ENCODE assay signal across 1 cellular context in the genomic region with DNA sequence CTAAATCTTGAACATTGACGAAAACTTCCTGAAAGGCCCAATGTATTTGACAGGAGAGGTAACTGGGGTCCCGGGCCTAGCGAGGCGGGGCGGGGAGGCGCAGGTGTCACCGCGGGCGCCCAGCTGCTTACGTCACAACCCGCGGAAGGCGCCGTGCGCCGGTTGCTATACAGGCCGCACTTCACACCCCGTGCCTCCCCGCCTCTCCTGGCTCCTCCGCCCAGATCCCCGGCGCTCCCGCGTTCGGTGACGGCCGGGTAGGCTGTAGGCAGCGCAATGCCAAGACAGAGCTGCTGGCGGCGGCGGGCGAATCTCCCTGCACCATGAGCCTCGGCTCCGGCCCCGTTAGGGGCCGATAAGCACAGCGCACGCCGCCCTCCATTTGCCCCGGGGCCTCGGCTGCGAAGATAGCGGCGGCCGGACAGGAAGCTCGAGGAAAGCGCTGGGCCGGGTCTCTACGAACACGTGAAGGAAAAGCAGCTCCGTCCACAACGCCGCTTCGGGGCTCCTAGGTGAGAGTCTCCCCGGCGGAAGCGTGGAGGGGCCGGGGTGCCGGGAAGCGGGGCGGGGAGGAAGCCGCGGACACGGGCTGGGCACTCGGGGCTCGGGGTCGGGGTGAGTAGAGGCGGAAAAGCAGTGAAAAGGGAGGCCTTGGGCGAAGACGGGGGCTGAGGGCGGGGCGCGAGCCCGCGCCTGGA.
TF ChIP-seq lines count a peak whose summit lies in the region.

Gene RNF138 (plus strand): TSS at position 151 of the 698 bp plus-strand sequence. CDS start 903 bp downstream, outside the sequence.

TF ChIP-seq in K562, 482 proteins besides CTCF, POLR2A, EP300 and RAD21 (continued from another document and continues in another):
- peak; percentile 86 for TF ChIP-seq ZNF592 (IDR thresholded peaks at IDR 0.05)
- peak; percentile 76 for TF ChIP-seq PRPF4 (IDR thresholded peaks at IDR 0.05; ENCODE audit: insufficient read depth, low read depth, low read length, poor library complexity, severe bottlenecking)
- TF ChIP-seq PCBP1 (IDR thresholded peaks at IDR 0.05; ENCODE audit: low read depth, low read length, poor library complexity, severe bottlenecking) = peak; percentile 68
- TF ChIP-seq, protein P1, sequence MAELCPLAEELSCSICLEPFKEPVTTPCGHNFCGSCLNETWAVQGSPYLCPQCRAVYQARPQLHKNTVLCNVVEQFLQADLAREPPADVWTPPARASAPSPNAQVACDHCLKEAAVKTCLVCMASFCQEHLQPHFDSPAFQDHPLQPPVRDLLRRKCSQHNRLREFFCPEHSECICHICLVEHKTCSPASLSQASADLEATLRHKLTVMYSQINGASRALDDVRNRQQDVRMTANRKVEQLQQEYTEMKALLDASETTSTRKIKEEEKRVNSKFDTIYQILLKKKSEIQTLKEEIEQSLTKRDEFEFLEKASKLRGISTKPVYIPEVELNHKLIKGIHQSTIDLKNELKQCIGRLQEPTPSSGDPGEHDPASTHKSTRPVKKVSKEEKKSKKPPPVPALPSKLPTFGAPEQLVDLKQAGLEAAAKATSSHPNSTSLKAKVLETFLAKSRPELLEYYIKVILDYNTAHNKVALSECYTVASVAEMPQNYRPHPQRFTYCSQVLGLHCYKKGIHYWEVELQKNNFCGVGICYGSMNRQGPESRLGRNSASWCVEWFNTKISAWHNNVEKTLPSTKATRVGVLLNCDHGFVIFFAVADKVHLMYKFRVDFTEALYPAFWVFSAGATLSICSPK (IDR thresholded peaks at IDR 0.05; ENCODE audit: borderline replicate concordance) = no peak
- no peak for TF ChIP-seq ZNF512 (tag; IDR thresholded peaks at IDR 0.05)
- no peak for TF ChIP-seq ZNF449 (CRISPR knock-in tag; IDR thresholded peaks at IDR 0.05)
- TF ChIP-seq ZNF436 (CRISPR knock-in tag; IDR thresholded peaks at IDR 0.05) = no peak
- TF ChIP-seq ZC3H11A (IDR thresholded peaks at IDR 0.05; ENCODE audit: low read depth, low read length) = no peak
- no peak for TF ChIP-seq HMG20B (CRISPR knock-in tag; IDR thresholded peaks at IDR 0.05)
- no peak for TF ChIP-seq DACH1 (IDR thresholded peaks at IDR 0.05; ENCODE audit: partially characterized antibody)
- TF ChIP-seq DNMT1 (IDR thresholded peaks at IDR 0.05) = no peak
- TF ChIP-seq, protein P2, sequence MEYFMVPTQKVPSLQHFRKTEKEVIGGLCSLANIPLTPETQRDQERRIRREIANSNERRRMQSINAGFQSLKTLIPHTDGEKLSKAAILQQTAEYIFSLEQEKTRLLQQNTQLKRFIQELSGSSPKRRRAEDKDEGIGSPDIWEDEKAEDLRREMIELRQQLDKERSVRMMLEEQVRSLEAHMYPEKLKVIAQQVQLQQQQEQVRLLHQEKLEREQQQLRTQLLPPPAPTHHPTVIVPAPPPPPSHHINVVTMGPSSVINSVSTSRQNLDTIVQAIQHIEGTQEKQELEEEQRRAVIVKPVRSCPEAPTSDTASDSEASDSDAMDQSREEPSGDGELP (CRISPR knock-in tag; IDR thresholded peaks at IDR 0.05; ENCODE audit: borderline replicate concordance) = peak; percentile 78
- no peak for TF ChIP-seq NCOA1 (IDR thresholded peaks at IDR 0.05; ENCODE audit: low read depth)
- TF ChIP-seq, protein P3, sequence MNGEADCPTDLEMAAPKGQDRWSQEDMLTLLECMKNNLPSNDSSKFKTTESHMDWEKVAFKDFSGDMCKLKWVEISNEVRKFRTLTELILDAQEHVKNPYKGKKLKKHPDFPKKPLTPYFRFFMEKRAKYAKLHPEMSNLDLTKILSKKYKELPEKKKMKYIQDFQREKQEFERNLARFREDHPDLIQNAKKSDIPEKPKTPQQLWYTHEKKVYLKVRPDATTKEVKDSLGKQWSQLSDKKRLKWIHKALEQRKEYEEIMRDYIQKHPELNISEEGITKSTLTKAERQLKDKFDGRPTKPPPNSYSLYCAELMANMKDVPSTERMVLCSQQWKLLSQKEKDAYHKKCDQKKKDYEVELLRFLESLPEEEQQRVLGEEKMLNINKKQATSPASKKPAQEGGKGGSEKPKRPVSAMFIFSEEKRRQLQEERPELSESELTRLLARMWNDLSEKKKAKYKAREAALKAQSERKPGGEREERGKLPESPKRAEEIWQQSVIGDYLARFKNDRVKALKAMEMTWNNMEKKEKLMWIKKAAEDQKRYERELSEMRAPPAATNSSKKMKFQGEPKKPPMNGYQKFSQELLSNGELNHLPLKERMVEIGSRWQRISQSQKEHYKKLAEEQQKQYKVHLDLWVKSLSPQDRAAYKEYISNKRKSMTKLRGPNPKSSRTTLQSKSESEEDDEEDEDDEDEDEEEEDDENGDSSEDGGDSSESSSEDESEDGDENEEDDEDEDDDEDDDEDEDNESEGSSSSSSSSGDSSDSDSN (IDR thresholded peaks at IDR 0.05; ENCODE audit: borderline replicate concordance in 1 of 2, low read depth in 2 of 2, low read length in 2 of 2) = peak in 1 of 2 experiments; percentile 61; a peak in 1 of 4 replicates
- 0 out of 2 replicates have a peak, but pooled peaks have one; percentile 86 for TF ChIP-seq RBM14 (IDR thresholded peaks at IDR 0.05; ENCODE audit: borderline replicate concordance, insufficient read depth, low read depth, low read length)
- TF ChIP-seq FUS (optimal IDR thresholded peaks at IDR 0.05; ENCODE audit: low read depth, low read length) = peak; percentile 30
- peak; percentile 55 to 78; a peak in 1 of 4 replicates for TF ChIP-seq SIN3A (IDR thresholded peaks at IDR 0.05; ENCODE audit: borderline replicate concordance in 2 of 2, control insufficient read depth in 1 of 2, low read depth in 2 of 2, low read length in 2 of 2)
- no peak for TF ChIP-seq YBX1 (IDR thresholded peaks at IDR 0.05)
- TF ChIP-seq PHB2 (IDR thresholded peaks at IDR 0.05; ENCODE audit: low read depth) = no peak
- TF ChIP-seq ILF3 (IDR thresholded peaks at IDR 0.05; ENCODE audit: borderline replicate concordance) = no peak
- TF ChIP-seq BMI1 (IDR thresholded peaks at IDR 0.05; ENCODE audit: low read length) = no peak
- no peak for TF ChIP-seq ZNF79 (CRISPR knock-in tag; IDR thresholded peaks at IDR 0.05; ENCODE audit: low read depth)
- peak; percentile 28; the same call in 1 of the 2 replicates for TF ChIP-seq TCF3 (CRISPR knock-in tag; IDR thresholded peaks at IDR 0.05)
- no peak for TF ChIP-seq CBX2 (IDR thresholded peaks at IDR 0.05; ENCODE audit: insufficient read depth, low read length, poor library complexity, severe bottlenecking)
- no peak for TF ChIP-seq KDM2B (CRISPR knock-in tag; IDR thresholded peaks at IDR 0.05)
- peak; percentile 69 to 77 for TF ChIP-seq NRF1 (conservative IDR thresholded peaks at IDR 0.05 in 1 of 2, IDR thresholded peaks at IDR 0.05 in 1 of 2)
- TF ChIP-seq FOXJ3 (CRISPR knock-in tag; IDR thresholded peaks at IDR 0.05) = no peak
- no peak for TF ChIP-seq HNRNPH1 (optimal IDR thresholded peaks at IDR 0.05; ENCODE audit: low read depth, low read length)
- TF ChIP-seq, protein P4, sequence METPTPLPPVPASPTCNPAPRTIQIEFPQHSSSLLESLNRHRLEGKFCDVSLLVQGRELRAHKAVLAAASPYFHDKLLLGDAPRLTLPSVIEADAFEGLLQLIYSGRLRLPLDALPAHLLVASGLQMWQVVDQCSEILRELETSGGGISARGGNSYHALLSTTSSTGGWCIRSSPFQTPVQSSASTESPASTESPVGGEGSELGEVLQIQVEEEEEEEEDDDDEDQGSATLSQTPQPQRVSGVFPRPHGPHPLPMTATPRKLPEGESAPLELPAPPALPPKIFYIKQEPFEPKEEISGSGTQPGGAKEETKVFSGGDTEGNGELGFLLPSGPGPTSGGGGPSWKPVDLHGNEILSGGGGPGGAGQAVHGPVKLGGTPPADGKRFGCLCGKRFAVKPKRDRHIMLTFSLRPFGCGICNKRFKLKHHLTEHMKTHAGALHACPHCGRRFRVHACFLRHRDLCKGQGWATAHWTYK (CRISPR knock-in tag; IDR thresholded peaks at IDR 0.05) = no peak
- TF ChIP-seq ZNF639 (CRISPR knock-in tag; conservative IDR thresholded peaks at IDR 0.05 in 1 of 2, IDR thresholded peaks at IDR 0.05 in 1 of 2) = peak in 1 of 2 experiments; percentile 86; a peak in 1 of 4 replicates
- TF ChIP-seq, protein P5, sequence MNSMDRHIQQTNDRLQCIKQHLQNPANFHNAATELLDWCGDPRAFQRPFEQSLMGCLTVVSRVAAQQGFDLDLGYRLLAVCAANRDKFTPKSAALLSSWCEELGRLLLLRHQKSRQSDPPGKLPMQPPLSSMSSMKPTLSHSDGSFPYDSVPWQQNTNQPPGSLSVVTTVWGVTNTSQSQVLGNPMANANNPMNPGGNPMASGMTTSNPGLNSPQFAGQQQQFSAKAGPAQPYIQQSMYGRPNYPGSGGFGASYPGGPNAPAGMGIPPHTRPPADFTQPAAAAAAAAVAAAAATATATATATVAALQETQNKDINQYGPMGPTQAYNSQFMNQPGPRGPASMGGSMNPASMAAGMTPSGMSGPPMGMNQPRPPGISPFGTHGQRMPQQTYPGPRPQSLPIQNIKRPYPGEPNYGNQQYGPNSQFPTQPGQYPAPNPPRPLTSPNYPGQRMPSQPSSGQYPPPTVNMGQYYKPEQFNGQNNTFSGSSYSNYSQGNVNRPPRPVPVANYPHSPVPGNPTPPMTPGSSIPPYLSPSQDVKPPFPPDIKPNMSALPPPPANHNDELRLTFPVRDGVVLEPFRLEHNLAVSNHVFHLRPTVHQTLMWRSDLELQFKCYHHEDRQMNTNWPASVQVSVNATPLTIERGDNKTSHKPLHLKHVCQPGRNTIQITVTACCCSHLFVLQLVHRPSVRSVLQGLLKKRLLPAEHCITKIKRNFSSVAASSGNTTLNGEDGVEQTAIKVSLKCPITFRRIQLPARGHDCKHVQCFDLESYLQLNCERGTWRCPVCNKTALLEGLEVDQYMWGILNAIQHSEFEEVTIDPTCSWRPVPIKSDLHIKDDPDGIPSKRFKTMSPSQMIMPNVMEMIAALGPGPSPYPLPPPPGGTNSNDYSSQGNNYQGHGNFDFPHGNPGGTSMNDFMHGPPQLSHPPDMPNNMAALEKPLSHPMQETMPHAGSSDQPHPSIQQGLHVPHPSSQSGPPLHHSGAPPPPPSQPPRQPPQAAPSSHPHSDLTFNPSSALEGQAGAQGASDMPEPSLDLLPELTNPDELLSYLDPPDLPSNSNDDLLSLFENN (IDR thresholded peaks at IDR 0.05; ENCODE audit: low read depth in 2 of 2, low read length in 2 of 2) = no peak
- no peak for TF ChIP-seq HBP1 (CRISPR knock-in tag; IDR thresholded peaks at IDR 0.05)
